In the genomic region with DNA sequence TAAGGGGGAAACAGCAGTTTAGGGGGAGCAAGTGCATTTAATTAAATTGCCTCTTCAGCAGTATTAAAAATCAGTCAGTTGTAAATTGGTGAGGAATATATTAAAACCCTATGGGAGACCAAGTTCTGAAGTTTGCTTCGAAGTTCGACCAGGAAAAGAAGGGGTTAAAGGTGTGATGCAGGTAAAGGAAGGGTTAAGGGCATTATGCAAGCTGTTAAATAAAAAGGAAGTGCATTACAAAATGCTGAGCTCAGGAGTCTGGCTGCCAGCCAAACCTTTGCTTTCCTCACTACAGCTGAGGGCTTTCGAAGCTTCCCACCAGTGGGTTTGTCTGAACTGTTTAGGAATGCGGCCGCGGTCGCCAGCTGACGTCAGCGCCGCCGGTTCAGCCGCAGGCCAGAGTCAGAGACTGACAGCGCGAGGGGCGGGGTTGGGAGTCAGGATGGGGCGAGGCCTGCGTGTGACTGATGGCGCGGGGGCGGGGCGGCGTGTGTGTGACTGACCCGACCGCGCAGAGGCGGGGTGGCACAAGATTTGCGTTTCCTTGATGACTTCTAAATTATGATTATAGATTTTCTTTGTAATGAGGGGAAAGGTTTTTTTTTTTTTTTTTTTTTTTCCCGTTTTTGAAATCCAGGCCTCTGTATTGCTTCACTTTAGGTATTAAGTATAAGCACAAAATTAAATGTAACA, we compare ENCODE assay signal across 8 cellular contexts.
DNase-seq lines count a peak whose midpoint lies in the region; ATAC-seq, FAIRE-seq and TF ChIP-seq lines count a peak whose summit lies in the region.

No MANE protein-coding gene starts in this region.

- peak; percentile 97 for ATAC-seq in HG03378 (IDR thresholded peaks at IDR 0.05; ENCODE audit: unreplicated experiment)

- FAIRE-seq in GM19239 (lab: Jason Lieb, UNC): peak; percentile 83
- no peak for FAIRE-seq in small intestine (lab: Jason Lieb, UNC)

- H3K27ac ChIP-seq in small intestine (ENCODE audit: low read depth in 1 of 2, low read length in 1 of 2): peak overlapping the region in 1 of 2 donors; percentile 31

- peak overlapping the region; percentile 31 for H3K4me3 ChIP-seq in AG10803 (ENCODE audit: low read length)
- peak overlapping the region in 1 of 2 donors; percentile 0 for H3K4me3 ChIP-seq in small intestine (ENCODE audit: low read depth in 1 of 2, low read length in 2 of 2)

- TF ChIP-seq CTCF in AG10803 (conservative IDR thresholded peaks at IDR 0.05; ENCODE audit: low read length): no peak

- 0 to 1% (median 1%) methylated on average over 27 to 28 of the region's 28 CpGs for WGBS in small intestine, 3 donors

- no peaks in the 10 kb centered on the region for H3K36me3 ChIP-seq in small intestine (ENCODE audit: control insufficient read depth in 2 of 2, insufficient read depth in 2 of 2, low read length in 2 of 2)

- no peaks in the 10 kb centered on the region for H3K9me3 ChIP-seq in small intestine (ENCODE audit: control insufficient read depth, low read depth)

- no peaks in the 10 kb centered on the region for H3K27me3 ChIP-seq in small intestine (ENCODE audit: control insufficient read depth in 2 of 2, insufficient read depth in 2 of 2, low read length in 2 of 2)

- H3K4me1 ChIP-seq in small intestine (ENCODE audit: control insufficient read depth in 2 of 2, insufficient read depth in 1 of 2, low read depth in 1 of 2, low read length in 1 of 2): peaks cover 0 to 7% of the 10 kb centered on the region in 2 donors

- DNase-seq in AG10803 (ENCODE audit: low read depth) (peak; percentile 100), GM19239 (ENCODE audit: insufficient read length, low spot score) (peak; percentile 75), NCI-H446 (lab: John Stamatoyannopoulos, UW) (peak; percentile 94 to 95), iPS-NIHi11 (ENCODE audit: low spot score) (peak; percentile 97), small intestine (peak; percentile 99)
- DNase-seq in activated CD4-positive, CD25-positive, alpha-beta regulatory T cell treated with anti-CD3 and anti-CD28 coated beads, Interleukin-2, amount 50 U/mL, for 16 hours (ENCODE audit: low read depth, low spot score): peak; percentile 93
- peak; percentile 98 for DNase-seq in central memory CD4-positive, alpha-beta T cell
